8 cellular contexts compared by ENCODE assay signal in genomic region chr1:2194319-2194897, GRCh38. TPM values are rescaled to one million over a fixed set of nuclear protein-coding genes. Genes with fewer than 3 reads are reported as not detected.
DNase-seq lines count a peak whose midpoint lies in the region; ATAC-seq, FAIRE-seq and TF ChIP-seq lines count a peak whose summit lies in the region.

Gene FAAP20 (minus strand): TSS chr1:2194772. CDS start chr1:2194749, 23 bp downstream.

- no peaks in the 10 kb centered on the region for H3K27me3 ChIP-seq in keratinocyte (ENCODE audit: control insufficient read depth, extremely low read depth, insufficient read depth, low read length)

- H3K9me3 ChIP-seq in ES-I3 (ENCODE audit: control insufficient read depth, insufficient read depth, low read length) (no peaks in the 10 kb centered on the region), keratinocyte (ENCODE audit: control insufficient read depth, low read depth, low read length) (no peaks in the 10 kb centered on the region)

- peak within 1 kb of the TSS; percentile 84 for H3K27ac ChIP-seq in caudate nucleus (ENCODE audit: low read depth, low read length)
- peak within 1 kb of the TSS; percentile 78 for H3K27ac ChIP-seq in keratinocyte (ENCODE audit: control insufficient read depth, insufficient read depth, low read length)

- no peaks in the 10 kb centered on the region; the same call in 1 of the 2 replicates for H3K4me1 ChIP-seq in ES-I3 (ENCODE audit: insufficient read depth, low read length)
- peaks cover 13% of the 10 kb centered on the region for H3K4me1 ChIP-seq in keratinocyte (ENCODE audit: control insufficient read depth, extremely low read depth, insufficient read depth, low read length)

- H2AFZ ChIP-seq in keratinocyte (ENCODE audit: control insufficient read depth, low read length), result peak within 1 kb of the TSS; percentile 82

- no peaks in the 10 kb centered on the region for H4K20me1 ChIP-seq in keratinocyte (ENCODE audit: control insufficient read depth, extremely low read depth, insufficient read depth, low read length)

- H3K4me2 ChIP-seq in keratinocyte (ENCODE audit: control insufficient read depth, extremely low read depth, insufficient read depth, low read depth, low read length), result peak within 1 kb of the TSS; percentile 92

- peak; percentile 65 for DNase-seq in HTR-8/SVneo (ENCODE audit: insufficient read length, low spot score)
- peak in 3 of 5 experiments; percentile 55 to 67 (median 55) for DNase-seq in T-helper 2 cell
- DNase-seq in caudate nucleus (lab: John Stamatoyannopoulos, UW), result peak in 55 of 61 donors; percentile 32 to 92 (median 72)
- no peak for DNase-seq in keratinocyte (ENCODE audit: low read depth, low spot score)
- peak; percentile 57 to 66 for DNase-seq in stimulated activated CD4-positive, alpha-beta T cell treated with anti-CD3 and anti-CD28 coated beads, Interleukin-1b, Interleukin-23, amount 100 ng/mL, for 4 hours (ENCODE audit: low read depth in 2 of 2)
- DNase-seq in NCI-H1694 (lab: John Stamatoyannopoulos, UW), result no peak

- ATAC-seq in GM21390 (IDR thresholded peaks at IDR 0.05; ENCODE audit: unreplicated experiment), result peak; percentile 43

- peaks cover 5% of the 10 kb centered on the region for H3K79me2 ChIP-seq in keratinocyte (ENCODE audit: control insufficient read depth, insufficient read depth, low read length)

- H3K9ac ChIP-seq in ES-I3 (ENCODE audit: low read depth, low read length), result peak within 1 kb of the TSS; percentile 67
- peak within 1 kb of the TSS; percentile 77 for H3K9ac ChIP-seq in keratinocyte (ENCODE audit: control insufficient read depth, extremely low read depth, insufficient read depth, low read length)

- no peak for TF ChIP-seq CTCF in keratinocyte (optimal IDR thresholded peaks at IDR 0.05 in 1 of 3, IDR thresholded peaks at IDR 0.05 in 1 of 3, conservative IDR thresholded peaks at IDR 0.05 in 1 of 3; ENCODE audit: extremely low read depth in 1 of 3, insufficient read depth in 2 of 3, low read length in 3 of 3)

- peak within 1 kb of the TSS; percentile 54 to 77 (median 74) for H3K4me3 ChIP-seq in keratinocyte (ENCODE audit: control insufficient read depth in 2 of 3, extremely low read depth in 1 of 3, insufficient read depth in 2 of 3, low read depth in 1 of 3, low read length in 3 of 3)

- dilution Hi-C loops in keratinocyte (cut with MboI; ENCODE audit: extremely low pct_ligation_motif_present, low sequenced_read_pairs), result loop anchor here (10.0 kb wide), 1 partner anchor 80 kb away; no protein-coding TSS in a partner anchor

- no peaks in the 10 kb centered on the region for H3K9me1 ChIP-seq in keratinocyte (ENCODE audit: control insufficient read depth, extremely low read depth, insufficient read depth, low read length)

- no peaks in the 10 kb centered on the region for H3K36me3 ChIP-seq in ES-I3 (ENCODE audit: insufficient read depth, low read length)
- peaks cover 0 to 1% of the 10 kb centered on the region in 2 experiments for H3K36me3 ChIP-seq in keratinocyte (ENCODE audit: control insufficient read depth in 2 of 2, extremely low read depth in 1 of 2, insufficient read depth in 2 of 2, low read length in 2 of 2)

- no peak for FAIRE-seq in HTR-8/SVneo (lab: Jason Lieb, UNC)
- no peak for FAIRE-seq in keratinocyte (lab: Jason Lieb, UNC)

RNA-seq across cellular contexts. Expression of gene FAAP20, which starts in this region (rescaled TPM):
- polyA plus RNA-seq in keratinocyte, result 7.3 to 13.7 TPM (median 8.9 TPM) in 3 replicates
- polyA plus RNA-seq in keratinocyte (2011; ENCODE audit: low read depth), result 4.0 TPM
- 5.3 and 17.8 TPM in 2 replicates for polyA plus RNA-seq in keratinocyte (2011; cell fraction: cytosol; rRNA removed)
- polyA plus RNA-seq in keratinocyte (2011; cell fraction: nucleus; rRNA removed), result 8.9 and 13.7 TPM in 2 replicates
- 17.9 and 25.7 TPM in 2 replicates for polyA plus RNA-seq in keratinocyte (2012; ENCODE audit: low replicate concordance)
- 2.7 to 3.6 TPM (median 3.0 TPM) in 3 replicates for polyA minus RNA-seq in keratinocyte
- polyA minus RNA-seq in keratinocyte (2011; cell fraction: cytosol; rRNA and poly(A)+ RNA removed), result 10.6 TPM
- 3.6 and 4.6 TPM in 2 replicates for polyA minus RNA-seq in keratinocyte (2011; cell fraction: nucleus; rRNA and poly(A)+ RNA removed)

Comparison
In these comparisons a context has a peak if more than half of its experiments do, and no peak if none do; other contexts are left out.
1. DNase-seq: peak in HTR-8/SVneo (single experiment), T-helper 2 cell (3 of 5), caudate nucleus (55 of 61) and stimulated activated CD4-positive, alpha-beta T cell treated with anti-CD3 and anti-CD28 coated beads, Interleukin-1b, Interleukin-23, amount 100 ng/mL, for 4 hours (2 of 2); none in keratinocyte (single experiment) and NCI-H1694 (single experiment).